ENCODE assay signal across 1 cellular context in genomic region chr6:96897396-96898240, GRCh38.
TF ChIP-seq lines count a peak whose summit lies in the region.

NDUFAF4 (minus strand) TSS chr6:96897891; CDS start chr6:96897801, 90 bp downstream.

TF ChIP-seq in HepG2, 621 proteins besides CTCF, POLR2A, EP300 and RAD21 (continued from another document and continues in another):
- no peak for TF ChIP-seq ZNF382 (CRISPR knock-in tag; IDR thresholded peaks at IDR 0.05; ENCODE audit: borderline replicate concordance)
- TF ChIP-seq FOXP4 (CRISPR knock-in tag; IDR thresholded peaks at IDR 0.05): no peak
- no peak; the same call in 1 of the 2 replicates for TF ChIP-seq ZNF138 (CRISPR knock-in tag; IDR thresholded peaks at IDR 0.05; ENCODE audit: low read depth)
- TF ChIP-seq ZMYM4 (CRISPR knock-in tag; IDR thresholded peaks at IDR 0.05): peak; percentile 99
- TF ChIP-seq ZNF781 (CRISPR knock-in tag; IDR thresholded peaks at IDR 0.05; ENCODE audit: borderline replicate concordance, not compliant biosample characterization): peak; percentile 32
- TF ChIP-seq NCOR1 (IDR thresholded peaks at IDR 0.05; ENCODE audit: borderline replicate concordance, low read length): no peak
- no peak for TF ChIP-seq STAT5B (CRISPR knock-in tag; IDR thresholded peaks at IDR 0.05)
- TF ChIP-seq GATAD1 (CRISPR knock-in tag; IDR thresholded peaks at IDR 0.05): peak; percentile 89
- TF ChIP-seq NFRKB (IDR thresholded peaks at IDR 0.05): no peak
- TF ChIP-seq MXD4 (CRISPR knock-in tag; IDR thresholded peaks at IDR 0.05): peak; percentile 92
- 0 out of 2 replicates have a peak, but pooled peaks have one; percentile 38 for TF ChIP-seq ZMYM2 (CRISPR knock-in tag; IDR thresholded peaks at IDR 0.05)
- peak; percentile 73; the same call in 1 of the 2 replicates for TF ChIP-seq ZNF274 (CRISPR knock-in tag; IDR thresholded peaks at IDR 0.05)
- no peak for TF ChIP-seq SUZ12 (IDR thresholded peaks at IDR 0.05; ENCODE audit: low read depth, low read length)
- TF ChIP-seq TOPORS (CRISPR knock-in tag; IDR thresholded peaks at IDR 0.05): 0 out of 2 replicates have a peak, but pooled peaks have one; percentile 17
- peak; percentile 92 for TF ChIP-seq KAT8 (CRISPR knock-in tag; IDR thresholded peaks at IDR 0.05)
- TF ChIP-seq ZNF33A (CRISPR knock-in tag; IDR thresholded peaks at IDR 0.05; ENCODE audit: borderline replicate concordance): peak; percentile 55; the same call in 1 of the 2 replicates
- TF ChIP-seq GTF3A (CRISPR knock-in tag; conservative IDR thresholded peaks at IDR 0.05): no peak
- TF ChIP-seq NR1H2 (CRISPR knock-in tag; IDR thresholded peaks at IDR 0.05; ENCODE audit: borderline replicate concordance, low read depth): no peak
- TF ChIP-seq MBD4 (IDR thresholded peaks at IDR 0.05; ENCODE audit: borderline replicate concordance, low read length): no peak
- peak; percentile 92 for TF ChIP-seq ARID4A (CRISPR knock-in tag; IDR thresholded peaks at IDR 0.05; ENCODE audit: borderline replicate concordance)
- TF ChIP-seq ZNF75D (CRISPR knock-in tag; IDR thresholded peaks at IDR 0.05; ENCODE audit: borderline replicate concordance): no peak
- peak; percentile 16 for TF ChIP-seq ZEB1 (IDR thresholded peaks at IDR 0.05; ENCODE audit: insufficient replicate concordance, low read depth)
- no peak for TF ChIP-seq U2AF2 (IDR thresholded peaks at IDR 0.05; ENCODE audit: low read depth, low read length)
- TF ChIP-seq NAIF1 (CRISPR knock-in tag; IDR thresholded peaks at IDR 0.05; ENCODE audit: borderline replicate concordance): peak; percentile 81; the same call in 1 of the 2 replicates
- no peak; the same call in 1 of the 2 replicates for TF ChIP-seq ZNF24 (IDR thresholded peaks at IDR 0.05)
- no peak for TF ChIP-seq ZNF546 (CRISPR knock-in tag; conservative IDR thresholded peaks at IDR 0.05)
- peak; percentile 37; the same call in 1 of the 2 replicates for TF ChIP-seq GMEB2 (CRISPR knock-in tag; IDR thresholded peaks at IDR 0.05; ENCODE audit: low read depth)
- TF ChIP-seq ZNF317 (CRISPR knock-in tag; IDR thresholded peaks at IDR 0.05): 0 out of 2 replicates have a peak, but pooled peaks have one; percentile 37
- no peak; the same call in 1 of the 2 replicates for TF ChIP-seq BATF2 (CRISPR knock-in tag; IDR thresholded peaks at IDR 0.05)
- TF ChIP-seq RBM39 (IDR thresholded peaks at IDR 0.05; ENCODE audit: low read depth, low read length, poor library complexity, severe bottlenecking): peak; percentile 54
- TF ChIP-seq ZNF841 (CRISPR knock-in tag; IDR thresholded peaks at IDR 0.05; ENCODE audit: borderline replicate concordance): no peak
- no peak for TF ChIP-seq HOXA7 (CRISPR knock-in tag; IDR thresholded peaks at IDR 0.05)
- TF ChIP-seq IKZF5 (CRISPR knock-in tag; IDR thresholded peaks at IDR 0.05): peak; percentile 88; the same call in 1 of the 2 replicates
- peak; percentile 79 for TF ChIP-seq ZNF335 (CRISPR knock-in tag; IDR thresholded peaks at IDR 0.05)
- TF ChIP-seq ZNF672 (CRISPR knock-in tag; IDR thresholded peaks at IDR 0.05): 0 out of 2 replicates have a peak, but pooled peaks have one; percentile 1
- TF ChIP-seq GABPB1 (CRISPR knock-in tag; IDR thresholded peaks at IDR 0.05): peak; percentile 93
- TF ChIP-seq GTF2F1 (IDR thresholded peaks at IDR 0.05; ENCODE audit: low read length): no peak
- peak; percentile 81; the same call in 1 of the 2 replicates for TF ChIP-seq ZNF563 (CRISPR knock-in tag; IDR thresholded peaks at IDR 0.05)
- peak; percentile 38; the same call in 1 of the 2 replicates for TF ChIP-seq CREM (IDR thresholded peaks at IDR 0.05)
- no peak for TF ChIP-seq CREM (CRISPR knock-in tag; IDR thresholded peaks at IDR 0.05)
- no peak for TF ChIP-seq ZKSCAN8 (CRISPR knock-in tag; IDR thresholded peaks at IDR 0.05; ENCODE audit: borderline replicate concordance)
- TF ChIP-seq ZNF660 (CRISPR knock-in tag; IDR thresholded peaks at IDR 0.05; ENCODE audit: borderline replicate concordance, low read depth): no peak
- TF ChIP-seq NFE2L2 (IDR thresholded peaks at IDR 0.05; ENCODE audit: low read length): 0 out of 2 replicates have a peak, but pooled peaks have one; percentile 2
- peak; percentile 70; the same call in 1 of the 2 replicates for TF ChIP-seq HBP1 (CRISPR knock-in tag; IDR thresholded peaks at IDR 0.05; ENCODE audit: low read depth)
- no peak for TF ChIP-seq TBL1XR1 (IDR thresholded peaks at IDR 0.05; ENCODE audit: borderline replicate concordance, low read length, partially characterized antibody)
- TF ChIP-seq LBX2 (CRISPR knock-in tag; IDR thresholded peaks at IDR 0.05; ENCODE audit: borderline replicate concordance): no peak
- TF ChIP-seq ZNF562 (CRISPR knock-in tag; IDR thresholded peaks at IDR 0.05; ENCODE audit: borderline replicate concordance): no peak
- TF ChIP-seq ISX (CRISPR knock-in tag; conservative IDR thresholded peaks at IDR 0.05): no peak
- peak; percentile 89 for TF ChIP-seq ASH2L (IDR thresholded peaks at IDR 0.05; ENCODE audit: insufficient read length, low read depth, low read length)
- no peak for TF ChIP-seq NRL (CRISPR knock-in tag; IDR thresholded peaks at IDR 0.05; ENCODE audit: borderline replicate concordance)
- no peak for TF ChIP-seq PRDM15 (CRISPR knock-in tag; IDR thresholded peaks at IDR 0.05)
- TF ChIP-seq ATF4 (CRISPR knock-in tag; IDR thresholded peaks at IDR 0.05): 0 out of 4 replicates have a peak, but pooled peaks of 1 of the 2 experiments have one; percentile 17
